1 cellular context compared by ENCODE assay signal in the genomic region with DNA sequence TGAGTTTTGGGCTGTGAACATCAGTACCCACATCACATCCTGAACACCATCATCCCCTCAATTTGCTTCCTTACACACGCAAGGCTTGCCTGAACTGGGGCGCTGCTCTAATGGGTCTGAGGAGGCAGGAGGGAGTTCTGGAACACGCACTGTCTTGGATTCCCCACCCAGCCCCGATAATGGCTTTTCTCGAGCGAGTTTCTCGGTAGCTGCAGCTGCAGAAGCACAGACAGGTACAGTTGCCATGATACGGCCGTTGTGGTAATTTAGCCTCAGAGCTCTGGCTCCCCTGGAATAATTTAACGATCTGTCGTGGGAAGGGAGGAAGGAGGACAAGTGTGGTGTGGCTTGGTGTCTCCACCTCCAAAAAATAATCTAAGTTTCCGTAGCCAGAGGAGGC.
TF ChIP-seq lines count a peak whose summit lies in the region.

No MANE protein-coding gene starts in this region.

TF ChIP-seq in GM23338, 12 proteins besides CTCF, POLR2A, EP300 and RAD21 (continued from another document):
- TF ChIP-seq, protein P1, sequence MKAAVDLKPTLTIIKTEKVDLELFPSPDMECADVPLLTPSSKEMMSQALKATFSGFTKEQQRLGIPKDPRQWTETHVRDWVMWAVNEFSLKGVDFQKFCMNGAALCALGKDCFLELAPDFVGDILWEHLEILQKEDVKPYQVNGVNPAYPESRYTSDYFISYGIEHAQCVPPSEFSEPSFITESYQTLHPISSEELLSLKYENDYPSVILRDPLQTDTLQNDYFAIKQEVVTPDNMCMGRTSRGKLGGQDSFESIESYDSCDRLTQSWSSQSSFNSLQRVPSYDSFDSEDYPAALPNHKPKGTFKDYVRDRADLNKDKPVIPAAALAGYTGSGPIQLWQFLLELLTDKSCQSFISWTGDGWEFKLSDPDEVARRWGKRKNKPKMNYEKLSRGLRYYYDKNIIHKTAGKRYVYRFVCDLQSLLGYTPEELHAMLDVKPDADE (IDR thresholded peaks at IDR 0.05): no peak
- TF ChIP-seq EZH2 (IDR thresholded peaks at IDR 0.05; ENCODE audit: low read depth, unreplicated experiment): no peak
- no peak for TF ChIP-seq JUNB (IDR thresholded peaks at IDR 0.05; ENCODE audit: unreplicated experiment)
- TF ChIP-seq EZH2phosphoT487 (IDR thresholded peaks at IDR 0.05; ENCODE audit: unreplicated experiment): no peak
- TF ChIP-seq ZNF114 (CRISPR knock-in tag; IDR thresholded peaks at IDR 0.05): no peak
- no peak for TF ChIP-seq NANOG (IDR thresholded peaks at IDR 0.05; ENCODE audit: borderline replicate concordance)
- no peak for TF ChIP-seq STAT1 (IDR thresholded peaks at IDR 0.05; ENCODE audit: unreplicated experiment)
- no peak for TF ChIP-seq ZNF331 (CRISPR knock-in tag; IDR thresholded peaks at IDR 0.05; ENCODE audit: low read depth)
TF ChIP-seq in GM23338: peak in this region for 0.
